1 cellular context compared by ENCODE assay signal in the genomic region with DNA sequence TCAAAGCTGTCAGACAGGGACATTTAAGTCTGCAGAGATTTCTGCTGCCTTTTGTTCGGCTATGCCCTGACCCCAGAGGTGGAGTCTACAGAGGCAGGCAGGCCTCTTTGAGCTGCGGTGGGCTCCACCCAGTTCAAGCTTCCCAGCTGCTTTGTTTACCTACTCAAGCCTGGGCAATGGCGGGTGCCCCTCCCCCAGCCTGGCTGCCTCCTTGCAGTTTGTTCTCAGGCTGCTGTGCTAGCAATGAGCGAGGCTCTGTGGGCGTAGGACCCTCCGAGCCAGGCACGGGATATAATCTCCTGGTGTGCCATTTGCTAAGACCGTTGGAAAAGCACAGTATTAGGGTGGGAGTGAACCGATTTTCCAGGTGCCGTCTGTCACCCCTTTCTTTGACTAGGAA. TPM values are rescaled to one million over a fixed set of nuclear protein-coding genes. Genes with fewer than 3 reads are reported as not detected.
"Had no signal": no experiment of that assay in that cellular context is flagged by ENCODE, and none has a peak within 500 bp of the region (broad histone marks: within the 10 kb centered on the region; RNA-seq: fewer than 3 reads in every experiment).

No MANE protein-coding gene starts in this region.

RNA-seq across cellular contexts. Expression of gene PLEKHA7, which starts 19.8 kb away (rescaled TPM):
- polyA plus RNA-seq: GM23248 had no signal
